In the genomic region with DNA sequence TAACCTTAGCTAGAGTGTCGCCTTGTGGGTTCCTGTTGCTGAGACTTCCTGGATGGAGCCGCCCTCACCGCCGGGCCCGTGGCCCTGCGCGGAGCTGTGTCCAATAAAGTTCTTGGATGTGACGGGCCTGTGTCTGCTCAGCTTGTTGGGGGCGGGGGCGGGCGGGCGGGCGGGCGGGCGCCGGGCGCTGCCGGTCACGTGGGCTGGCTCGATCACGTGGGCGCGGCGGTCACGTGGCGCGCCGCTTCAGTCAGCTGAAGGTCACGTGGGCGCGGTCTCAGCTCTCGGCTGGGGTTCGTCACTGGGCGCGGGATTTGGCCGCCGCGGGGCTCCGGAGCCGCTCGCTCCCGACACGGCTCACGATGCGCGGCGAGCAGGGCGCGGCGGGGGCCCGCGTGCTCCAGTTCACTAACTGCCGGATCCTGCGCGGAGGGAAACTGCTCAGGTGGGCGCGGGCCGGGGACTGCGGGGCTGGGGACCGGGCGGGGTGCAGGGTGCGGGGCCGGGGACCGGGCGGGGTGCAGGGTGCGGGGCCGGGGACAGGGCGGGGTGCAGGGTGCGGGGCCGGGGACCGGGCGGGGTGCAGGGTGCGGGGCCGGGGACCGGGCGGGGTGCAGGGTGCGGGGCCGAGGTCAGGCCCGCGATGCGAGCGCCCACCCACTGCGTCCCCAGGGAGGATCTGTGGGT, we compare ENCODE assay signal across 8 cellular contexts. TPM values are rescaled to one million over a fixed set of nuclear protein-coding genes. Genes with fewer than 3 reads are reported as not detected.
A peak's percentile ranks its signal among the peaks of the same experiment; 100 is the strongest.
DNase-seq lines count a peak whose midpoint lies in the region; ATAC-seq, FAIRE-seq and TF ChIP-seq lines count a peak whose summit lies in the region.

A gene with protein sequence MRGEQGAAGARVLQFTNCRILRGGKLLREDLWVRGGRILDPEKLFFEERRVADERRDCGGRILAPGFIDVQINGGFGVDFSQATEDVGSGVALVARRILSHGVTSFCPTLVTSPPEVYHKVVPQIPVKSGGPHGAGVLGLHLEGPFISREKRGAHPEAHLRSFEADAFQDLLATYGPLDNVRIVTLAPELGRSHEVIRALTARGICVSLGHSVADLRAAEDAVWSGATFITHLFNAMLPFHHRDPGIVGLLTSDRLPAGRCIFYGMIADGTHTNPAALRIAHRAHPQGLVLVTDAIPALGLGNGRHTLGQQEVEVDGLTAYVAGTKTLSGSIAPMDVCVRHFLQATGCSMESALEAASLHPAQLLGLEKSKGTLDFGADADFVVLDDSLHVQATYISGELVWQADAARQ (plus strand): TSS at position 275 of the 687 bp plus-strand sequence. CDS start 88 bp downstream, at position 363.

- no peak for TF ChIP-seq CTCF in keratinocyte (optimal IDR thresholded peaks at IDR 0.05 in 1 of 3, IDR thresholded peaks at IDR 0.05 in 1 of 3, conservative IDR thresholded peaks at IDR 0.05 in 1 of 3; ENCODE audit: extremely low read depth in 1 of 3, insufficient read depth in 2 of 3, low read length in 3 of 3)

- peaks cover 56% of the 10 kb centered on the region for H3K79me2 ChIP-seq in keratinocyte (ENCODE audit: control insufficient read depth, insufficient read depth, low read length)

- peak within 1 kb of the TSS; percentile 94 for H3K4me2 ChIP-seq in keratinocyte (ENCODE audit: control insufficient read depth, extremely low read depth, insufficient read depth, low read depth, low read length)

- H4K20me1 ChIP-seq in keratinocyte (ENCODE audit: control insufficient read depth, extremely low read depth, insufficient read depth, low read length): peaks cover 36% of the 10 kb centered on the region

- peak within 1 kb of the TSS; percentile 93 for H3K27ac Mint-ChIP-seq in central memory CD8-positive, alpha-beta T cell (ENCODE audit: low read depth)

- peak within 1 kb of the TSS; percentile 52 to 77 (median 74) for H3K4me3 ChIP-seq in keratinocyte (ENCODE audit: control insufficient read depth in 2 of 3, extremely low read depth in 1 of 3, insufficient read depth in 2 of 3, low read depth in 1 of 3, low read length in 3 of 3)

- H3K9ac ChIP-seq in keratinocyte (ENCODE audit: control insufficient read depth, extremely low read depth, insufficient read depth, low read length): peak within 1 kb of the TSS; percentile 83

- no peaks in the 10 kb centered on the region for H3K9me3 Mint-ChIP-seq in central memory CD8-positive, alpha-beta T cell

- H3K36me3 ChIP-seq in keratinocyte (ENCODE audit: control insufficient read depth in 2 of 2, extremely low read depth in 1 of 2, insufficient read depth in 2 of 2, low read length in 2 of 2): peaks cover 16 to 30% of the 10 kb centered on the region in 2 experiments

- no peak for FAIRE-seq in keratinocyte (lab: Jason Lieb, UNC)

- peaks cover 35% of the 10 kb centered on the region for H3K4me1 ChIP-seq in keratinocyte (ENCODE audit: control insufficient read depth, extremely low read depth, insufficient read depth, low read length)

- no peaks in the 10 kb centered on the region for H3K9me3 ChIP-seq in keratinocyte (ENCODE audit: control insufficient read depth, low read depth, low read length)

- H3K4me1 Mint-ChIP-seq in central memory CD8-positive, alpha-beta T cell: peaks cover 65% of the 10 kb centered on the region

- dilution Hi-C loops in keratinocyte (cut with MboI; ENCODE audit: extremely low pct_ligation_motif_present, low sequenced_read_pairs): no loop called here

- no peak within 1 kb of the TSS for H2AFZ ChIP-seq in keratinocyte (ENCODE audit: control insufficient read depth, low read length)

- H3K27me3 ChIP-seq in keratinocyte (ENCODE audit: control insufficient read depth, extremely low read depth, insufficient read depth, low read length): no peaks in the 10 kb centered on the region

- H3K9me1 ChIP-seq in keratinocyte (ENCODE audit: control insufficient read depth, extremely low read depth, insufficient read depth, low read length): peaks cover 14% of the 10 kb centered on the region

- no peaks in the 10 kb centered on the region for H3K27me3 Mint-ChIP-seq in central memory CD8-positive, alpha-beta T cell

- H3K27ac ChIP-seq in keratinocyte (ENCODE audit: control insufficient read depth, insufficient read depth, low read length): peak within 1 kb of the TSS; percentile 66

- ATAC-seq in HG02981 (IDR thresholded peaks at IDR 0.05; ENCODE audit: unreplicated experiment) (peak; percentile 45), HG03025 (IDR thresholded peaks at IDR 0.05; ENCODE audit: low FRiP score, unreplicated experiment) (no peak)
- peak; percentile 73 to 79 for ATAC-seq in activated CD4-positive, CD25-positive, alpha-beta regulatory T cell treated with anti-CD3 and anti-CD28 coated beads, Interleukin-2, amount 50 U/mL, for 24 hours
- ATAC-seq in central memory CD8-positive, alpha-beta T cell (replicated peaks; ENCODE audit: extremely low read depth, poor library complexity, severe bottlenecking): peak; percentile 69

- H3K36me3 Mint-ChIP-seq in central memory CD8-positive, alpha-beta T cell (ENCODE audit: insufficient read depth): peaks cover 46% of the 10 kb centered on the region

- peak; percentile 89 for DNase-seq in Daoy (ENCODE audit: low read depth)
- DNase-seq in NCI-H345 treated with DMSO at 0.1 percent for 48 hours (lab: John Stamatoyannopoulos, UW; ENCODE audit: unreplicated experiment): peak; percentile 78
- DNase-seq in central memory CD8-positive, alpha-beta T cell (ENCODE audit: low spot score in 2 of 2): peak; percentile 85 to 87
- DNase-seq in keratinocyte (ENCODE audit: low read depth, low spot score): no peak
- DNase-seq in stimulated activated CD4-positive, alpha-beta T cell treated with anti-CD3 and anti-CD28 coated beads, Interleukin-12 subunit alpha, Interleukin-12 subunit beta, amount 100 ng/mL, for 4 hours: peak; percentile 87

- peak within 1 kb of the TSS; percentile 79 for H3K4me3 Mint-ChIP-seq in central memory CD8-positive, alpha-beta T cell

RNA-seq across cellular contexts. Expression of the gene that starts here (rescaled TPM):
- total RNA-seq in Daoy (2014; rRNA removed; shearing (Covaris generic)): 11.7 and 22.0 TPM in 2 replicates
- polyA plus RNA-seq in keratinocyte: 8.9 to 26.3 TPM (median 12.0 TPM) in 3 replicates
- polyA plus RNA-seq in keratinocyte (2011; ENCODE audit: low read depth): 5.7 TPM
- polyA plus RNA-seq in keratinocyte (2011; cell fraction: cytosol; rRNA removed): 4.4 and 8.3 TPM in 2 replicates
- polyA plus RNA-seq in keratinocyte (2011; cell fraction: nucleus; rRNA removed): 56.9 and 74.4 TPM in 2 replicates
- polyA plus RNA-seq in keratinocyte (2012; ENCODE audit: low replicate concordance): 9.4 and 10.2 TPM in 2 replicates
- polyA minus RNA-seq in keratinocyte: 11.3 to 14.6 TPM (median 12.1 TPM) in 3 replicates
- polyA minus RNA-seq in keratinocyte (2011; cell fraction: cytosol; rRNA and poly(A)+ RNA removed): 26.7 TPM
- 23.6 and 25.0 TPM in 2 replicates for polyA minus RNA-seq in keratinocyte (2011; cell fraction: nucleus; rRNA and poly(A)+ RNA removed)
